18 cellular contexts compared by ENCODE assay signal in the genomic region with DNA sequence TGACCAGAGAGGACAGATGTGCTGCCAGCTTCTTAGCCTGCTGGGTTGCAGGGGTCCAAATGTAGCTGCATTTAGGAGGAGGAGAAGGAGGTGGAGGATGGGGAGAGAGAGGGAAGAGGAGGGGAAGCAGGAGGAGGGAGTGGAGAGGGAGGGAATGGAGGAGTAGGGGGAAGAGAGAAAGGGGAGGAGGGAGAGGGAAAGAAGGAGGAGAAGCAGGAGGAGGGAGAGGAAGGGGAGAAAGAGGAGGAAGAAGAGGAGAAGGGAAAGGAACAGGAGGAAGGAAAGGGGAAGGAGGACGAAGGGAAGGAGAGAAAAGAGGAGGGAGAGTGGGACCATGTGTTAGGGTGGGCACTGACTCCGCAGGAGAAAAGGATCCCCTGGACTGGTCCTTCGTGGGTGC.
A peak's percentile ranks its signal among the peaks of the same experiment; 100 is the strongest.
DNase-seq lines count a peak whose midpoint lies in the region; ATAC-seq, FAIRE-seq and TF ChIP-seq lines count a peak whose summit lies in the region.
"Had no signal": no experiment of that assay in that cellular context is flagged by ENCODE, and none has a peak within 500 bp of the region (broad histone marks: within the 10 kb centered on the region; RNA-seq: fewer than 3 reads in every experiment).

No MANE protein-coding gene starts in this region.

- H3K9ac ChIP-seq in BLaER1 treated with 17β-estradiol and CSF1 and Interleukin-3, amounts not matched to agents 10 nM and 100 nM, result no peak overlapping the region
- H3K9ac ChIP-seq in IMR-90 (ENCODE audit: low read depth, low read length) (no peak overlapping the region), K562 (ENCODE audit: insufficient read depth in 1 of 2, low read depth in 2 of 2, low read length in 2 of 2) (no peak overlapping the region)

- TF ChIP-seq CTCF in IMR-90 (conservative IDR thresholded peaks at IDR 0.05; ENCODE audit: low read depth, low read length) (no peak), K562 (IDR thresholded peaks at IDR 0.05 in 2 of 3, conservative IDR thresholded peaks at IDR 0.05 in 1 of 3; ENCODE audit: insufficient read depth in 2 of 3, low read depth in 1 of 3, low read length in 3 of 3) (no peak), neural crest cell (conservative IDR thresholded peaks at IDR 0.05) (no peak)

- ATAC-seq in IMR-90 (ENCODE audit: low read depth) (no peak), K562 (no peak), HG03439 (IDR thresholded peaks at IDR 0.05; ENCODE audit: unreplicated experiment) (no peak)

- no peak overlapping the region for H3K14ac ChIP-seq in IMR-90 (replicated peaks; ENCODE audit: low read depth, low read length)

- dilution Hi-C loops in IMR-90 (cut with HindIII; ENCODE audit: low sequenced_read_pairs, unreplicated experiment), result no loop called here

- no peak overlapping the region for H4K8ac ChIP-seq in IMR-90 (ENCODE audit: low read depth in 2 of 2, low read length in 2 of 2)

- H3K36me3 Mint-ChIP-seq in neural crest cell (ENCODE audit: low read depth), result no peaks in the 10 kb centered on the region
- no peaks in the 10 kb centered on the region for H3K36me3 Mint-ChIP-seq in activated CD4-positive, alpha-beta memory T cell treated with anti-CD3 and anti-CD28 coated beads for 36 hours
- H3K36me3 Mint-ChIP-seq: CD4-positive, alpha-beta memory T cell had no signal

- no peak overlapping the region for H3K18ac ChIP-seq in IMR-90 (ENCODE audit: low read depth, low read length)

- H2BK20ac ChIP-seq in IMR-90 (ENCODE audit: low read depth, low read length), result no peak overlapping the region

- no peaks in the 10 kb centered on the region for H4K20me1 ChIP-seq in BLaER1 treated with 17β-estradiol and CSF1 and Interleukin-3, amounts not matched to agents 10 nM and 100 nM
- no peaks in the 10 kb centered on the region for H4K20me1 ChIP-seq in IMR-90 (ENCODE audit: insufficient read depth, low read length)
- no peaks in the 10 kb centered on the region for H4K20me1 ChIP-seq in K562 (replicated peaks; ENCODE audit: control insufficient read depth, insufficient read depth, low read length)

- no peak for TF ChIP-seq POLR2A in IMR-90 (IDR thresholded peaks at IDR 0.05; ENCODE audit: low read depth, low read length)
- TF ChIP-seq POLR2A in K562 (conservative IDR thresholded peaks at IDR 0.05), result no peak

- TF ChIP-seq EP300 in K562 (IDR thresholded peaks at IDR 0.05; ENCODE audit: low read length), result no peak

- POLR2A ChIA-PET in IMR-90 (lab: Charles Lee; ENCODE audit: unreplicated experiment) (no interaction called here), K562 (lab: Yijun Ruan, JAX) (no interaction called here)
- POLR2A ChIA-PET in activated CD4-positive, alpha-beta memory T cell treated with anti-CD3 and anti-CD28 coated beads for 36 hours (lab: Charles Lee), result no interaction called here

- H2BK5ac ChIP-seq in IMR-90 (ENCODE audit: low read depth, low read length, poor library complexity, severe bottlenecking), result no peak overlapping the region

- no peaks in the 10 kb centered on the region for H3K36me3 ChIP-seq in BLaER1 treated with 17β-estradiol and CSF1 and Interleukin-3, amounts not matched to agents 10 nM and 100 nM
- H3K36me3 ChIP-seq in IMR-90 (ENCODE audit: control insufficient read depth, insufficient read depth, low read length) (no peaks in the 10 kb centered on the region), K562 (ENCODE audit: control insufficient read depth, insufficient read depth, low read length) (no peaks in the 10 kb centered on the region)

- no TSS peak for BruUV-seq in IMR-90 (replicated peaks; lab: Mats Ljungman, UMichigan)
- no TSS peak for BruUV-seq in K562 (replicated peaks; lab: Mats Ljungman, UMichigan)

- peak overlapping the region; percentile 39 for H3K27ac Mint-ChIP-seq in neural crest cell (ENCODE audit: unreplicated experiment)
- no peak overlapping the region for H3K27ac Mint-ChIP-seq in activated CD4-positive, alpha-beta memory T cell treated with anti-CD3 and anti-CD28 coated beads for 36 hours
- H3K27ac Mint-ChIP-seq: B cell; CD4-positive, alpha-beta memory T cell; HFFc6 had no signal

- H4K91ac ChIP-seq in IMR-90 (ENCODE audit: insufficient read depth, low read depth, low read length), result no peak overlapping the region

- FAIRE-seq in K562 (lab: Jason Lieb, UNC), result no peak
- FAIRE-seq: G401.6, GM12892, GM18507, H54 had no signal

- H3K23ac ChIP-seq in IMR-90 (ENCODE audit: low read depth, low read length), result no peak overlapping the region

- H3K4me1 ChIP-seq in BLaER1 treated with 17β-estradiol and CSF1 and Interleukin-3, amounts not matched to agents 10 nM and 100 nM, result peaks cover 0 to 10% (median 6%) of the 10 kb centered on the region in 10 experiments; a peak in 8 of 20 replicates
- H3K4me1 ChIP-seq in IMR-90 (ENCODE audit: control insufficient read depth, insufficient read depth, low read length), result no peaks in the 10 kb centered on the region
- H3K4me1 ChIP-seq in K562 (replicated peaks in 1 of 2; ENCODE audit: control insufficient read depth in 2 of 2, insufficient read depth in 2 of 2, low read length in 2 of 2), result no peaks in the 10 kb centered on the region

- CTCF ChIA-PET in IMR-90 (lab: Yijun Ruan, JAX), result interaction anchor here (1.5 kb wide), 1 partner anchor 8 kb away, joined by 6 read pairs; no protein-coding TSS in a partner anchor
- CTCF ChIA-PET in K562 (lab: Yijun Ruan, JAX; ENCODE audit: low intra/inter-chr PET ratio), result no interaction called here
- CTCF ChIA-PET in activated CD4-positive, alpha-beta memory T cell treated with anti-CD3 and anti-CD28 coated beads for 36 hours (lab: Charles Lee), result no interaction called here

- H3K4me2 ChIP-seq in BLaER1 treated with 17β-estradiol and CSF1 and Interleukin-3, amounts not matched to agents 10 nM and 100 nM, result peak overlapping the region in 6 of 11 experiments; percentile 13 to 43 (median 38); a peak in 8 of 22 replicates
- H3K4me2 ChIP-seq in IMR-90 (ENCODE audit: low read depth, low read length), result no peak overlapping the region
- H3K4me2 ChIP-seq in K562 (ENCODE audit: insufficient read depth, low read length), result no peak overlapping the region

- no peak overlapping the region for H3K4me3 Mint-ChIP-seq in neural crest cell
- no peak overlapping the region for H3K4me3 Mint-ChIP-seq in activated CD4-positive, alpha-beta memory T cell treated with anti-CD3 and anti-CD28 coated beads for 36 hours
- H3K4me3 Mint-ChIP-seq: B cell; CD4-positive, alpha-beta memory T cell; HFFc6 had no signal

- no peaks in the 10 kb centered on the region for H3K27me3 Mint-ChIP-seq in neural crest cell (ENCODE audit: low read depth)
- peaks cover 9% of the 10 kb centered on the region for H3K27me3 Mint-ChIP-seq in activated CD4-positive, alpha-beta memory T cell treated with anti-CD3 and anti-CD28 coated beads for 36 hours

- no peak overlapping the region for H2BK15ac ChIP-seq in IMR-90 (ENCODE audit: low read depth, low read length)

- no peak overlapping the region for H2AK9ac ChIP-seq in IMR-90 (replicated peaks; ENCODE audit: low read depth, low read length, poor library complexity)

- intact Hi-C loops in IMR-90 (cut with micrococcal nuclease) (no loop called here), K562 (cut with micrococcal nuclease) (no loop called here)
- intact Hi-C loops in activated CD4-positive, alpha-beta memory T cell treated with anti-CD3 and anti-CD28 coated beads for 36 hours (cut with micrococcal nuclease), result no loop called here

- no peak overlapping the region for H3K56ac ChIP-seq in IMR-90 (ENCODE audit: extremely low read depth, insufficient read depth, low read length)

- peaks cover 33% of the 10 kb centered on the region for H3K4me1 Mint-ChIP-seq in neural crest cell
- no peaks in the 10 kb centered on the region for H3K4me1 Mint-ChIP-seq in activated CD4-positive, alpha-beta memory T cell treated with anti-CD3 and anti-CD28 coated beads for 36 hours (ENCODE audit: low read depth)
- H3K4me1 Mint-ChIP-seq: B cell; CD4-positive, alpha-beta memory T cell had no signal

- no peak overlapping the region for H2AK5ac ChIP-seq in IMR-90 (ENCODE audit: low read depth, low read length)

- DNase-seq in IMR-90, result no peak
- DNase-seq in K562 (ENCODE audit: extremely low read depth in 1 of 4, low spot score in 3 of 4), result no peak
- DNase-seq in neural crest cell (ENCODE audit: low read depth, low spot score), result no peak
- DNase-seq in RKO (ENCODE audit: low spot score), result no peak
- no peak for DNase-seq in activated CD4-positive, alpha-beta memory T cell treated with anti-CD3 and anti-CD28 coated beads for 36 hours
- no peak for DNase-seq in EL
- DNase-seq: CD4-positive, alpha-beta memory T cell; DND-41; HCEC 1CT; HFFc6 had no signal

- H3K79me1 ChIP-seq in IMR-90 (ENCODE audit: low read depth in 1 of 2, low read length in 2 of 2), result no peaks in the 10 kb centered on the region

- no peaks in the 10 kb centered on the region for H3K9me3 ChIP-seq in BLaER1 treated with 17β-estradiol and CSF1 and Interleukin-3, amounts not matched to agents 10 nM and 100 nM (replicated peaks in 1 of 11)
- H3K9me3 ChIP-seq in IMR-90 (ENCODE audit: control insufficient read depth, insufficient read depth, low read length), result no peaks in the 10 kb centered on the region
- no peaks in the 10 kb centered on the region for H3K9me3 ChIP-seq in K562 (replicated peaks; ENCODE audit: control insufficient read depth, insufficient read depth, low read depth, low read length)

- no peaks in the 10 kb centered on the region for H3K9me3 Mint-ChIP-seq in neural crest cell
- no peaks in the 10 kb centered on the region for H3K9me3 Mint-ChIP-seq in activated CD4-positive, alpha-beta memory T cell treated with anti-CD3 and anti-CD28 coated beads for 36 hours
- H3K9me3 Mint-ChIP-seq: CD4-positive, alpha-beta memory T cell; HFFc6 had no signal

- no peak for TF ChIP-seq RAD21 in IMR-90 (IDR thresholded peaks at IDR 0.05; ENCODE audit: low read length)
- TF ChIP-seq RAD21 in K562 (CRISPR knock-in tag; conservative IDR thresholded peaks at IDR 0.05 in 1 of 2, IDR thresholded peaks at IDR 0.05 in 1 of 2), result no peak

- no peak overlapping the region for H2BK120ac ChIP-seq in IMR-90 (ENCODE audit: low read depth, low read length)

- H3K4me3 ChIP-seq in BLaER1 treated with 17β-estradiol and CSF1 and Interleukin-3, amounts not matched to agents 10 nM and 100 nM, result no peak overlapping the region
- H3K4me3 ChIP-seq in IMR-90 (ENCODE audit: insufficient read depth, low read depth, low read length) (no peak overlapping the region), K562 (no peak overlapping the region)

- H3K27ac ChIP-seq in BLaER1 treated with 17β-estradiol and CSF1 and Interleukin-3, amounts not matched to agents 10 nM and 100 nM, result no peak overlapping the region
- H3K27ac ChIP-seq in IMR-90 (ENCODE audit: insufficient read depth, low read length), result no peak overlapping the region
- no peak overlapping the region for H3K27ac ChIP-seq in K562 (ENCODE audit: extremely low read depth, low read depth, low read length)
- H3K27ac ChIP-seq: C4-2B had no signal

- no peaks in the 10 kb centered on the region for H3K79me2 ChIP-seq in K562 (ENCODE audit: control insufficient read depth, insufficient read depth, low read length)

- H3K9me1 ChIP-seq in IMR-90 (ENCODE audit: insufficient read depth, low read length), result no peaks in the 10 kb centered on the region
- H3K9me1 ChIP-seq in K562 (ENCODE audit: control insufficient read depth, insufficient read depth, low read length), result no peaks in the 10 kb centered on the region

- no peak overlapping the region for H4K5ac ChIP-seq in IMR-90 (ENCODE audit: low read depth, low read length)

- no peaks in the 10 kb centered on the region for H3K27me3 ChIP-seq in BLaER1 treated with 17β-estradiol and CSF1 and Interleukin-3, amounts not matched to agents 10 nM and 100 nM
- H3K27me3 ChIP-seq in IMR-90 (ENCODE audit: control insufficient read depth, insufficient read depth, low read length) (peaks cover 23% of the 10 kb centered on the region), K562 (ENCODE audit: control insufficient read depth in 2 of 2, insufficient read depth in 2 of 2, low read length in 2 of 2) (no peaks in the 10 kb centered on the region)

- whole genome bisulfite sequencing in IMR-90 (ENCODE audit: extremely low coverage in 2 of 2, insufficient read length in 1 of 2), 2 experiments, result no CpG with 5 or more reads among the region's 3 CpGs
- 0% methylated on average over 2 of the region's 3 CpGs for WGBS in K562 (ENCODE audit: insufficient coverage, low coverage, missing lambda C conversion rate)

- H2AFZ ChIP-seq in IMR-90 (replicated peaks; ENCODE audit: low read length, poor library complexity) (peak overlapping the region; percentile 21), K562 (ENCODE audit: low read depth, low read length) (no peak overlapping the region)

- in situ Hi-C loops in IMR-90 (cut with MboI; ENCODE audit: low sequenced_read_pairs), result no loop called here
- in situ Hi-C loops in K562 (cut with MboI), result no loop called here

- no peak overlapping the region for H3K4ac ChIP-seq in IMR-90 (ENCODE audit: low read depth, low read length)

Comparison
In these comparisons a context has a peak if more than half of its experiments do, and no peak if none do; other contexts are left out.
1. H3K4me2 ChIP-seq: peak in BLaER1 treated with 17β-estradiol and CSF1 and Interleukin-3, amounts not matched to agents 10 nM and 100 nM (6 of 11); none in IMR-90 (single experiment) and K562 (single experiment).